Comparison of ENCODE assay signal across 8 cellular contexts in genomic region chr7:27160147-27160545, GRCh38. TPM values are rescaled to one million over a fixed set of nuclear protein-coding genes. Genes with fewer than 3 reads are reported as not detected.
DNase-seq lines count a peak whose midpoint lies in the region; ATAC-seq and TF ChIP-seq lines count a peak whose summit lies in the region.

No MANE protein-coding gene starts in this region.

- H3K27ac ChIP-seq in colonic mucosa: peak overlapping the region; percentile 94

- H3K4me3 ChIP-seq in BE2C (ENCODE audit: low read depth, low read length): no peak overlapping the region; the same call in 1 of the 2 replicates
- peak overlapping the region; percentile 64 for H3K4me3 ChIP-seq in colonic mucosa

- intact Hi-C loops in colonic mucosa (cut with DNase I): loop anchor here (5.0 kb wide), 1 partner anchor 788 kb away; no protein-coding TSS in a partner anchor

- no peaks in the 10 kb centered on the region for H3K9me3 ChIP-seq in BE2C
- no peaks in the 10 kb centered on the region for H3K9me3 ChIP-seq in colonic mucosa

- peak overlapping the region; percentile 84 to 98 (median 92) for H3K27ac Mint-ChIP-seq in IgD-negative memory B cell
- peak overlapping the region in 3 of 10 donors; percentile 17 to 48 (median 45) for H3K27ac Mint-ChIP-seq in naive thymus-derived CD8-positive, alpha-beta T cell

- peak; percentile 40 to 49 for ATAC-seq in naive thymus-derived CD8-positive, alpha-beta T cell
- ATAC-seq in GM18519 (IDR thresholded peaks at IDR 0.05; ENCODE audit: low FRiP score, unreplicated experiment): no peak

- peaks cover 6 to 39% (median 10%) of the 10 kb centered on the region in 3 donors for H3K4me1 Mint-ChIP-seq in IgD-negative memory B cell
- H3K4me1 Mint-ChIP-seq in naive thymus-derived CD8-positive, alpha-beta T cell: peaks cover 12 to 63% (median 47%) of the 10 kb centered on the region in 4 donors

- H3K27me3 ChIP-seq in BE2C (peaks cover 97% of the 10 kb centered on the region), colonic mucosa (peaks cover 4% of the 10 kb centered on the region)

- peaks cover 58% of the 10 kb centered on the region for H3K27me3 Mint-ChIP-seq in IgD-negative memory B cell
- H3K27me3 Mint-ChIP-seq in naive thymus-derived CD8-positive, alpha-beta T cell: peaks cover 50 to 86% (median 73%) of the 10 kb centered on the region in 5 donors

- no peak for TF ChIP-seq CTCF in BE2C (IDR thresholded peaks at IDR 0.05; ENCODE audit: low read depth, low read length)
- no peak for TF ChIP-seq CTCF in colonic mucosa (IDR thresholded peaks at IDR 0.05)

- peaks cover 0 to 13% (median 1%) of the 10 kb centered on the region in 3 donors for H3K9me3 Mint-ChIP-seq in IgD-negative memory B cell
- H3K9me3 Mint-ChIP-seq in naive thymus-derived CD8-positive, alpha-beta T cell: no peaks in the 10 kb centered on the region

- peak overlapping the region; percentile 73 to 94 (median 88) for H3K4me3 Mint-ChIP-seq in IgD-negative memory B cell
- peak overlapping the region; percentile 56 to 88 (median 74) for H3K4me3 Mint-ChIP-seq in naive thymus-derived CD8-positive, alpha-beta T cell

- POLR2A ChIA-PET in naive thymus-derived CD8-positive, alpha-beta T cell (lab: Charles Lee): interaction anchor here (1.0 kb wide), 1 partner anchor 13 kb away, joined by 5 read pairs; the partner anchor contains the start of gene HOXA10

- no peaks in the 10 kb centered on the region for H3K4me1 ChIP-seq in BE2C
- peaks cover 8% of the 10 kb centered on the region for H3K4me1 ChIP-seq in colonic mucosa

- H3K36me3 Mint-ChIP-seq in IgD-negative memory B cell: peaks cover 1% of the 10 kb centered on the region
- peaks cover 0 to 3% (median 0%) of the 10 kb centered on the region in 3 donors for H3K36me3 Mint-ChIP-seq in naive thymus-derived CD8-positive, alpha-beta T cell

- DNase-seq in BE2C (peak; percentile 2), colonic mucosa (no peak), NCI-H510A (lab: John Stamatoyannopoulos, UW) (no peak), DMS114 treated with DMSO at 0.1 percent for 48 hours (lab: John Stamatoyannopoulos, UW; ENCODE audit: unreplicated experiment) (no peak)
- DNase-seq in naive thymus-derived CD8-positive, alpha-beta T cell: peak in 3 of 10 donors; percentile 47 to 61 (median 51)
- DNase-seq in activated CD4-positive, alpha-beta T cell treated with anti-CD3 and anti-CD28 coated beads for 48 hours: no peak

- H3K36me3 ChIP-seq in BE2C: no peaks in the 10 kb centered on the region
- H3K36me3 ChIP-seq in colonic mucosa: no peaks in the 10 kb centered on the region

- peak overlapping the region; percentile 77 to 100 for H3K9ac ChIP-seq in colonic mucosa (ENCODE audit: low read depth in 2 of 2, low read length in 2 of 2)

RNA-seq across cellular contexts. Expression of gene HOXA7, which starts 3.7 kb away (rescaled TPM):
- polyA plus RNA-seq in BE2C (2012; ENCODE audit: insufficient read depth, insufficient read length, low read depth): not detected
- polyA plus RNA-seq in IgD-negative memory B cell: 1.0 TPM
- total RNA-seq in colonic mucosa: 10 to 100 TPM; 21.9 to 24.4 TPM
- total RNA-seq in naive thymus-derived CD8-positive, alpha-beta T cell: not detected
- polyA plus RNA-seq in naive thymus-derived CD8-positive, alpha-beta T cell: not detected

RNA-seq across cellular contexts. Expression of gene HOXA9, which starts 5.2 kb away (rescaled TPM):
- polyA plus RNA-seq in BE2C (2012; ENCODE audit: insufficient read depth, insufficient read length, low read depth): not detected
- 0.20 TPM for polyA plus RNA-seq in IgD-negative memory B cell
- total RNA-seq in colonic mucosa: 10 to 100 TPM; 19.5 to 22.1 TPM
- not detected for total RNA-seq in naive thymus-derived CD8-positive, alpha-beta T cell
- polyA plus RNA-seq in naive thymus-derived CD8-positive, alpha-beta T cell: under 1 TPM in 1 of 3 donors, not detected in 2; 0.16 TPM

RNA-seq across cellular contexts. Expression of gene HOXA3, which starts 7.8 kb away (rescaled TPM):
- not detected for polyA plus RNA-seq in BE2C (2012; ENCODE audit: insufficient read depth, insufficient read length, low read depth)
- not detected for polyA plus RNA-seq in IgD-negative memory B cell
- total RNA-seq in colonic mucosa: 10 to 100 TPM; 13.3 to 14.1 TPM
- not detected for total RNA-seq in naive thymus-derived CD8-positive, alpha-beta T cell
- not detected for polyA plus RNA-seq in naive thymus-derived CD8-positive, alpha-beta T cell

RNA-seq across cellular contexts. Expression of gene HOXA6, which starts 12.6 kb away (rescaled TPM):
- polyA plus RNA-seq in BE2C (2012; ENCODE audit: insufficient read depth, insufficient read length, low read depth): not detected
- 0.39 TPM for polyA plus RNA-seq in IgD-negative memory B cell
- 10 to 100 TPM; 10.9 to 29.6 TPM for total RNA-seq in colonic mucosa
- not detected for total RNA-seq in naive thymus-derived CD8-positive, alpha-beta T cell
- not detected for polyA plus RNA-seq in naive thymus-derived CD8-positive, alpha-beta T cell

RNA-seq across cellular contexts. Expression of gene HOXA10, which starts 14.0 kb away (rescaled TPM):
- polyA plus RNA-seq in BE2C (2012; ENCODE audit: insufficient read depth, insufficient read length, low read depth): not detected
- polyA plus RNA-seq in IgD-negative memory B cell: 0.70 TPM
- 10 to 100 TPM; 25.4 to 26.0 TPM for total RNA-seq in colonic mucosa
- not detected for total RNA-seq in naive thymus-derived CD8-positive, alpha-beta T cell
- polyA plus RNA-seq in naive thymus-derived CD8-positive, alpha-beta T cell: under 1 TPM in 1 of 3 donors, not detected in 2; 0.19 TPM

Comparison
In these comparisons a context has a peak if more than half of its experiments do, and no peak if none do; other contexts are left out.
1. RNA of gene HOXA7, which starts 3.7 kb away (total RNA-seq): 21.9 to 24.4 TPM in colonic mucosa; not detected in naive thymus-derived CD8-positive, alpha-beta T cell; every median in the first group is over 10 times any median in the second.
2. RNA of gene HOXA9, which starts 5.2 kb away (total RNA-seq): 19.5 to 22.1 TPM in colonic mucosa; not detected in naive thymus-derived CD8-positive, alpha-beta T cell; every median in the first group is over 10 times any median in the second.
3. RNA of gene HOXA3, which starts 7.8 kb away (total RNA-seq): 13.3 to 14.1 TPM in colonic mucosa; not detected in naive thymus-derived CD8-positive, alpha-beta T cell; every median in the first group is over 10 times any median in the second.